In genomic region chr14:49971156-49972141, GRCh38 we compare ENCODE assay signal across 8 cellular contexts.
DNase-seq lines count a peak whose midpoint lies in the region; ATAC-seq and TF ChIP-seq lines count a peak whose summit lies in the region.

No MANE protein-coding gene starts in this region.

- no peaks in the 10 kb centered on the region for H3K27me3 ChIP-seq in heart right ventricle

- H3K36me3 Mint-ChIP-seq in activated CD8-positive, alpha-beta T cell treated with anti-CD3 and anti-CD28 coated beads, Interleukin-2, amount 10 ng/mL, durations not matched to agents 7 days and 5 days (ENCODE audit: low read depth), result peaks cover 2% of the 10 kb centered on the region

- no peaks in the 10 kb centered on the region for H3K9me3 ChIP-seq in heart right ventricle

- CTCF ChIA-PET in activated CD8-positive, alpha-beta T cell treated with anti-CD3 and anti-CD28 coated beads, Interleukin-2, amount 10 ng/mL, durations not matched to agents 7 days and 5 days (lab: Charles Lee), result interaction anchor here (0.7 to 4.5 kb wide), 35 partner anchors 8 to 132 kb away, joined by 3 to 54 read pairs (median 6); partner anchors contain the start of genes ARF6 and NEMF

- DNase-seq in DMS 273 (lab: John Stamatoyannopoulos, UW; ENCODE audit: unreplicated experiment) (peak; percentile 51), DMS 273 treated with DMSO at 0.1 percent for 48 hours (lab: John Stamatoyannopoulos, UW) (no peak), NCI-H2029 (lab: John Stamatoyannopoulos, UW) (peak; percentile 81), heart right ventricle (no peak), NCI-H1105 treated with DMSO at 0.1 percent for 48 hours (lab: John Stamatoyannopoulos, UW) (no peak)
- DNase-seq in activated CD8-positive, alpha-beta T cell treated with anti-CD3 and anti-CD28 coated beads, Interleukin-2, amount 10 ng/mL, durations not matched to agents 7 days and 5 days, result peak; percentile 79
- DNase-seq in stimulated activated CD8-positive, alpha-beta memory T cell treated with anti-CD3 and anti-CD28 coated beads, Interleukin-15, amount 100 ng/mL, for 4 hours (ENCODE audit: low read depth in 2 of 2), result peak; percentile 16 to 22

- no peaks in the 10 kb centered on the region for H3K27me3 Mint-ChIP-seq in activated CD8-positive, alpha-beta T cell treated with anti-CD3 and anti-CD28 coated beads, Interleukin-2, amount 10 ng/mL, durations not matched to agents 7 days and 5 days (ENCODE audit: low read depth)

- H3K9me3 Mint-ChIP-seq in activated CD8-positive, alpha-beta T cell treated with anti-CD3 and anti-CD28 coated beads, Interleukin-2, amount 10 ng/mL, durations not matched to agents 7 days and 5 days (ENCODE audit: insufficient read depth), result no peaks in the 10 kb centered on the region

- peak; percentile 84 for ATAC-seq in HG02571 (IDR thresholded peaks at IDR 0.05; ENCODE audit: unreplicated experiment)
- peak; percentile 79 for ATAC-seq in activated CD8-positive, alpha-beta T cell treated with anti-CD3 and anti-CD28 coated beads, Interleukin-2, amount 10 ng/mL, durations not matched to agents 7 days and 5 days
- ATAC-seq in heart right ventricle, result peak; percentile 44 to 74 (median 60)

- peak overlapping the region; percentile 96 for H3K27ac Mint-ChIP-seq in activated CD8-positive, alpha-beta T cell treated with anti-CD3 and anti-CD28 coated beads, Interleukin-2, amount 10 ng/mL, durations not matched to agents 7 days and 5 days

- peak overlapping the region in 1 of 10 donors; percentile 6 for H3K4me3 ChIP-seq in heart right ventricle

- WGBS in heart right ventricle, 2 donors, result 41 to 51% methylated on average over 9 of the region's 9 CpGs

- intact Hi-C loops in heart right ventricle (cut with DNase I), result loop anchor here in 1 of 10 donors (10.0 kb wide), 1 partner anchor 67 kb away; no protein-coding TSS in a partner anchor

- H3K27ac ChIP-seq in heart right ventricle, result peak overlapping the region in 9 of 10 donors; percentile 17 to 92 (median 60)

- no peaks in the 10 kb centered on the region for H3K36me3 ChIP-seq in heart right ventricle

- peaks cover 0 to 69% (median 35%) of the 10 kb centered on the region in 9 donors for H3K4me1 ChIP-seq in heart right ventricle

- peak overlapping the region; percentile 70 for H3K4me3 Mint-ChIP-seq in activated CD8-positive, alpha-beta T cell treated with anti-CD3 and anti-CD28 coated beads, Interleukin-2, amount 10 ng/mL, durations not matched to agents 7 days and 5 days

- POLR2A ChIA-PET in activated CD8-positive, alpha-beta T cell treated with anti-CD3 and anti-CD28 coated beads, Interleukin-2, amount 10 ng/mL, durations not matched to agents 7 days and 5 days (lab: Charles Lee), result interaction anchor here (0.6 to 9.1 kb wide), 44 partner anchors 9 to 373 kb away, joined by 3 to 307 read pairs (median 6); partner anchors contain the start of genes ARF6, LRR1 and NEMF

- H3K4me1 Mint-ChIP-seq in activated CD8-positive, alpha-beta T cell treated with anti-CD3 and anti-CD28 coated beads, Interleukin-2, amount 10 ng/mL, durations not matched to agents 7 days and 5 days (ENCODE audit: low read depth), result peaks cover 65% of the 10 kb centered on the region

- no peak for TF ChIP-seq CTCF in heart right ventricle (IDR thresholded peaks at IDR 0.05)

Comparison
In these comparisons a context has a peak if more than half of its experiments do, and no peak if none do; other contexts are left out.
1. DNase-seq: peak in DMS 273 (single experiment), NCI-H2029 (single experiment), activated CD8-positive, alpha-beta T cell treated with anti-CD3 and anti-CD28 coated beads, Interleukin-2, amount 10 ng/mL, durations not matched to agents 7 days and 5 days (single experiment) and stimulated activated CD8-positive, alpha-beta memory T cell treated with anti-CD3 and anti-CD28 coated beads, Interleukin-15, amount 100 ng/mL, for 4 hours (2 of 2); none in DMS 273 treated with DMSO at 0.1 percent for 48 hours (single experiment), heart right ventricle (0 of 2) and NCI-H1105 treated with DMSO at 0.1 percent for 48 hours (single experiment).
2. Peak in every context shown above with its lines, with median percentiles within 50 percentile points of each other: ATAC-seq.